24 cellular contexts compared by ENCODE assay signal in genomic region chr2:236034974-236035373, GRCh38.
DNase-seq lines count a peak whose midpoint lies in the region; ATAC-seq, FAIRE-seq and TF ChIP-seq lines count a peak whose summit lies in the region.
"Had no signal": no experiment of that assay in that cellular context is flagged by ENCODE, and none has a peak within 500 bp of the region (broad histone marks: within the 10 kb centered on the region; RNA-seq: fewer than 3 reads in every experiment).

No MANE protein-coding gene starts in this region.

- no peaks in the 10 kb centered on the region for H3K79me1 ChIP-seq in neuronal stem cell (ENCODE audit: low read depth, low read length)

- H2AK5ac ChIP-seq in neuronal stem cell (ENCODE audit: low read depth, low read length), result no peak overlapping the region

- no peak for DNase-seq in HepG2 (ENCODE audit: low spot score)
- DNase-seq in right lobe of liver, result no peak
- no peak for DNase-seq in mucosa of descending colon
- no peak for DNase-seq in neuronal stem cell (ENCODE audit: low spot score)
- DNase-seq: ACHN; BE2C; C1 segment of cervical spinal cord; CD4-positive, CD25-positive, alpha-beta regulatory T cell; CD8-positive, alpha-beta memory T cell; COR-L47; DMS 273 treated with DMSO at 0.1 percent for 48 hours; DMS53; DND-41; EL; H7; HFFc6 had no signal

- H3K4me2 ChIP-seq in HepG2 (ENCODE audit: low read depth, low read length) (no peak overlapping the region), neuronal stem cell (ENCODE audit: insufficient read depth, low read length, poor library complexity, severe bottlenecking) (no peak overlapping the region)
- H3K4me2 ChIP-seq: GM23338 had no signal

- H3K9ac ChIP-seq in HepG2 (ENCODE audit: insufficient read depth, low read depth, low read length), result no peak overlapping the region
- H3K9ac ChIP-seq in neuronal stem cell (ENCODE audit: low read depth, low read length, poor library complexity), result no peak overlapping the region

- in situ Hi-C loops in HepG2 (cut with HindIII; ENCODE audit: extremely low pct_ligation_motif_present, low pct_unique_long_range_greater_than_20kb), result no loop called here

- H3K18ac ChIP-seq in neuronal stem cell (ENCODE audit: low read length), result peak overlapping the region; percentile 41

- no peak overlapping the region for H2BK12ac ChIP-seq in neuronal stem cell (ENCODE audit: low read length)

- H3K9me3 ChIP-seq in HepG2 (ENCODE audit: low read length) (no peaks in the 10 kb centered on the region), right lobe of liver (no peaks in the 10 kb centered on the region), mucosa of descending colon (no peaks in the 10 kb centered on the region), neuronal stem cell (replicated peaks in 1 of 2; ENCODE audit: control insufficient read depth in 2 of 2, insufficient read depth in 1 of 2, low read depth in 1 of 2, low read length in 2 of 2) (peaks cover 0 to 10% of the 10 kb centered on the region in 2 donors)
- H3K9me3 ChIP-seq: BE2C had no signal

- intact Hi-C loops in HepG2 (cut with micrococcal nuclease; ENCODE audit: unreplicated experiment) (no loop called here), right lobe of liver (cut with DNase I) (no loop called here), mucosa of descending colon (cut with DNase I, micrococcal nuclease) (no loop called here)

- no peak for TF ChIP-seq POLR2A in HepG2 (IDR thresholded peaks at IDR 0.05; ENCODE audit: insufficient read depth in 1 of 2, low read depth in 2 of 2, low read length in 2 of 2)
- TF ChIP-seq POLR2A in right lobe of liver (IDR thresholded peaks at IDR 0.05), result no peak

- H3K36me3 ChIP-seq in HepG2 (replicated peaks in 1 of 2; ENCODE audit: control insufficient read depth in 1 of 2, insufficient read depth in 2 of 2, low read length in 2 of 2) (peaks cover 8 to 13% of the 10 kb centered on the region in 2 experiments; a peak in 4 of 5 replicates), right lobe of liver (no peaks in the 10 kb centered on the region), mucosa of descending colon (ENCODE audit: low read depth) (no peaks in the 10 kb centered on the region), neuronal stem cell (replicated peaks in 1 of 2; ENCODE audit: control insufficient read depth in 2 of 2, insufficient read depth in 2 of 2, low read length in 2 of 2) (peaks cover 1 to 24% of the 10 kb centered on the region in 2 donors)
- H3K36me3 ChIP-seq: BE2C had no signal

- FAIRE-seq in HepG2 (lab: Jason Lieb, UNC), result no peak
- FAIRE-seq: A204.1, GM12878, GM19239, HTR-8/SVneo had no signal

- no peak overlapping the region for H2AFZ ChIP-seq in HepG2 (ENCODE audit: low read length)
- H2AFZ ChIP-seq in neuronal stem cell (ENCODE audit: low read length), result no peak overlapping the region
- H2AFZ ChIP-seq: GM23338 had no signal

- H3K4me1 ChIP-seq in HepG2 (ENCODE audit: insufficient read depth, low read length) (no peaks in the 10 kb centered on the region), right lobe of liver (no peaks in the 10 kb centered on the region), mucosa of descending colon (ENCODE audit: low read depth) (no peaks in the 10 kb centered on the region), neuronal stem cell (ENCODE audit: control insufficient read depth in 2 of 2, insufficient read depth in 1 of 2, low read depth in 1 of 2, low read length in 2 of 2) (peaks cover 0 to 1% of the 10 kb centered on the region in 2 donors)

- no peak overlapping the region for H2BK120ac ChIP-seq in neuronal stem cell (ENCODE audit: low read depth, low read length)

- no peaks in the 10 kb centered on the region for H4K20me1 ChIP-seq in HepG2 (ENCODE audit: insufficient read depth, low read length)

- POLR2A ChIA-PET in HepG2 (lab: Yijun Ruan, JAX), result no interaction called here

- no peak overlapping the region for H3K4ac ChIP-seq in neuronal stem cell (ENCODE audit: low read length)

- peak; percentile 18; the same call in 1 of the 3 replicates for ATAC-seq in HepG2
- ATAC-seq in right lobe of liver, result no peak
- ATAC-seq in mucosa of descending colon, result peak; percentile 16
- no peak for ATAC-seq in HG03139 (IDR thresholded peaks at IDR 0.05; ENCODE audit: unreplicated experiment)
- ATAC-seq in GM19324 (IDR thresholded peaks at IDR 0.05; ENCODE audit: low FRiP score, unreplicated experiment), result no peak
- ATAC-seq: GM12878, GM23338, HCT116 had no signal

- H3K27ac ChIP-seq in HepG2 (ENCODE audit: extremely low read length, insufficient read depth, low read length) (no peak overlapping the region), right lobe of liver (no peak overlapping the region), neuronal stem cell (replicated peaks; ENCODE audit: low read length) (no peak overlapping the region)

- H2BK15ac ChIP-seq in neuronal stem cell (ENCODE audit: low read length), result no peak overlapping the region

- H4K91ac ChIP-seq in neuronal stem cell (ENCODE audit: low read depth, low read length, poor library complexity), result no peak overlapping the region

- TF ChIP-seq CTCF in HepG2 (CRISPR knock-in tag; IDR thresholded peaks at IDR 0.05) (no peak), right lobe of liver (IDR thresholded peaks at IDR 0.05) (no peak), mucosa of descending colon (IDR thresholded peaks at IDR 0.05) (no peak)

- H2BK5ac ChIP-seq in neuronal stem cell (ENCODE audit: low read length), result no peak overlapping the region

- H3K23ac ChIP-seq in neuronal stem cell (ENCODE audit: low read depth, low read length, poor library complexity), result no peak overlapping the region

- TF ChIP-seq EP300 in HepG2 (IDR thresholded peaks at IDR 0.05; ENCODE audit: low read depth in 2 of 2, low read length in 2 of 2) (no peak), HepG2 (CRISPR knock-in tag; IDR thresholded peaks at IDR 0.05; ENCODE audit: borderline replicate concordance) (no peak)

- H3K4me3 ChIP-seq in HepG2 (replicated peaks in 1 of 3; ENCODE audit: insufficient read depth in 1 of 3, low read depth in 2 of 3, low read length in 3 of 3), result no peak overlapping the region
- no peak overlapping the region for H3K4me3 ChIP-seq in right lobe of liver
- no peak overlapping the region for H3K4me3 ChIP-seq in mucosa of descending colon
- H3K4me3 ChIP-seq in neuronal stem cell (ENCODE audit: low read length in 2 of 2), result no peak overlapping the region
- H3K4me3 ChIP-seq: GM12878, GM23338 had no signal

- H3K14ac ChIP-seq in neuronal stem cell (ENCODE audit: low read length), result no peak overlapping the region

- CTCF ChIA-PET in HepG2 (lab: Yijun Ruan, JAX; ENCODE audit: low intra/inter-chr PET ratio, low total read pairs), result no interaction called here

- no peak overlapping the region for H4K8ac ChIP-seq in neuronal stem cell (ENCODE audit: low read depth, low read length)

- no peak for TF ChIP-seq RAD21 in HepG2 (CRISPR knock-in tag; IDR thresholded peaks at IDR 0.05)

- H3K27me3 ChIP-seq in HepG2 (ENCODE audit: control insufficient read depth in 1 of 2, insufficient read depth in 2 of 2, low read length in 2 of 2) (no peaks in the 10 kb centered on the region), right lobe of liver (no peaks in the 10 kb centered on the region), neuronal stem cell (ENCODE audit: control insufficient read depth in 3 of 3, insufficient read depth in 3 of 3, low read depth in 1 of 3, low read length in 3 of 3) (peaks cover 0 to 2% (median 0%) of the 10 kb centered on the region in 3 experiments)
- H3K27me3 ChIP-seq: BE2C had no signal

- WGBS in HepG2 (ENCODE audit: low lambda C conversion rate), result 86% methylated on average over 8 of the region's 8 CpGs
- 75% methylated on average over 6 of the region's 8 CpGs for WGBS in right lobe of liver (ENCODE audit: insufficient coverage, low coverage, low lambda C conversion rate, missing lambda C conversion rate)
- WGBS in neuronal stem cell (ENCODE audit: extremely low coverage in 2 of 2, insufficient read length in 2 of 2, insufficient replicate concordance in 1 of 2), 2 donors, result no CpG with 5 or more reads among the region's 8 CpGs

- H3K79me2 ChIP-seq in HepG2 (ENCODE audit: insufficient read depth, low read length), result no peaks in the 10 kb centered on the region

- BruUV-seq in HepG2 (replicated peaks; lab: Mats Ljungman, UMichigan), result no TSS peak

TF ChIP-seq in HepG2, 621 proteins besides CTCF, POLR2A, EP300 and RAD21 (continues in another document):
- TF ChIP-seq EEA1 (CRISPR knock-in tag; IDR thresholded peaks at IDR 0.05; ENCODE audit: borderline replicate concordance), result no peak
- no peak for TF ChIP-seq ZNF431 (CRISPR knock-in tag; IDR thresholded peaks at IDR 0.05; ENCODE audit: borderline replicate concordance, low read depth)
- TF ChIP-seq SP140L (CRISPR knock-in tag; IDR thresholded peaks at IDR 0.05; ENCODE audit: borderline replicate concordance), result no peak
- TF ChIP-seq ZNF232 (CRISPR knock-in tag; IDR thresholded peaks at IDR 0.05; ENCODE audit: borderline replicate concordance), result no peak
- TF ChIP-seq ZNF770 (CRISPR knock-in tag; IDR thresholded peaks at IDR 0.05), result no peak
- no peak for TF ChIP-seq ZNF12 (CRISPR knock-in tag; IDR thresholded peaks at IDR 0.05)
- no peak for TF ChIP-seq CBX1 (IDR thresholded peaks at IDR 0.05; ENCODE audit: low read depth)
- no peak for TF ChIP-seq ZNF33B (CRISPR knock-in tag; IDR thresholded peaks at IDR 0.05)
- TF ChIP-seq ZNF160 (CRISPR knock-in tag; IDR thresholded peaks at IDR 0.05), result no peak
- TF ChIP-seq THAP11 (CRISPR knock-in tag; IDR thresholded peaks at IDR 0.05), result no peak
- TF ChIP-seq NR2F2 (IDR thresholded peaks at IDR 0.05; ENCODE audit: borderline replicate concordance, low read depth), result no peak

Comparison
In these comparisons a context has a peak if more than half of its experiments do, and no peak if none do; other contexts are left out.
1. ATAC-seq: peak in HepG2 (single experiment) and mucosa of descending colon (single experiment); none in right lobe of liver (0 of 4), HG03139 (single experiment) and GM19324 (single experiment).